In genomic region chr3:196969660-196970546, GRCh38 we compare ENCODE assay signal across 1 cellular context.
TF ChIP-seq lines count a peak whose summit lies in the region.

No MANE protein-coding gene starts in this region.

TF ChIP-seq in K562, 482 proteins besides CTCF, POLR2A, EP300 and RAD21 (continues in another document):
- TF ChIP-seq, protein P1, sequence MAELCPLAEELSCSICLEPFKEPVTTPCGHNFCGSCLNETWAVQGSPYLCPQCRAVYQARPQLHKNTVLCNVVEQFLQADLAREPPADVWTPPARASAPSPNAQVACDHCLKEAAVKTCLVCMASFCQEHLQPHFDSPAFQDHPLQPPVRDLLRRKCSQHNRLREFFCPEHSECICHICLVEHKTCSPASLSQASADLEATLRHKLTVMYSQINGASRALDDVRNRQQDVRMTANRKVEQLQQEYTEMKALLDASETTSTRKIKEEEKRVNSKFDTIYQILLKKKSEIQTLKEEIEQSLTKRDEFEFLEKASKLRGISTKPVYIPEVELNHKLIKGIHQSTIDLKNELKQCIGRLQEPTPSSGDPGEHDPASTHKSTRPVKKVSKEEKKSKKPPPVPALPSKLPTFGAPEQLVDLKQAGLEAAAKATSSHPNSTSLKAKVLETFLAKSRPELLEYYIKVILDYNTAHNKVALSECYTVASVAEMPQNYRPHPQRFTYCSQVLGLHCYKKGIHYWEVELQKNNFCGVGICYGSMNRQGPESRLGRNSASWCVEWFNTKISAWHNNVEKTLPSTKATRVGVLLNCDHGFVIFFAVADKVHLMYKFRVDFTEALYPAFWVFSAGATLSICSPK (IDR thresholded peaks at IDR 0.05; ENCODE audit: borderline replicate concordance): no peak
- TF ChIP-seq SAP30 (IDR thresholded peaks at IDR 0.05; ENCODE audit: borderline replicate concordance, insufficient read depth, low read depth, low read length, poor library complexity, severe bottlenecking): peak; percentile 34
- no peak for TF ChIP-seq HNRNPL (IDR thresholded peaks at IDR 0.05; ENCODE audit: low read depth, low read length)
- TF ChIP-seq, protein P2, sequence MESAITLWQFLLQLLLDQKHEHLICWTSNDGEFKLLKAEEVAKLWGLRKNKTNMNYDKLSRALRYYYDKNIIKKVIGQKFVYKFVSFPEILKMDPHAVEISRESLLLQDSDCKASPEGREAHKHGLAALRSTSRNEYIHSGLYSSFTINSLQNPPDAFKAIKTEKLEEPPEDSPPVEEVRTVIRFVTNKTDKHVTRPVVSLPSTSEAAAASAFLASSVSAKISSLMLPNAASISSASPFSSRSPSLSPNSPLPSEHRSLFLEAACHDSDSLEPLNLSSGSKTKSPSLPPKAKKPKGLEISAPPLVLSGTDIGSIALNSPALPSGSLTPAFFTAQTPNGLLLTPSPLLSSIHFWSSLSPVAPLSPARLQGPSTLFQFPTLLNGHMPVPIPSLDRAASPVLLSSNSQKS (CRISPR knock-in tag; IDR thresholded peaks at IDR 0.05): no peak
- TF ChIP-seq POLR2G (IDR thresholded peaks at IDR 0.05; ENCODE audit: low read depth, low read length): peak; percentile 73
- TF ChIP-seq, protein P3, sequence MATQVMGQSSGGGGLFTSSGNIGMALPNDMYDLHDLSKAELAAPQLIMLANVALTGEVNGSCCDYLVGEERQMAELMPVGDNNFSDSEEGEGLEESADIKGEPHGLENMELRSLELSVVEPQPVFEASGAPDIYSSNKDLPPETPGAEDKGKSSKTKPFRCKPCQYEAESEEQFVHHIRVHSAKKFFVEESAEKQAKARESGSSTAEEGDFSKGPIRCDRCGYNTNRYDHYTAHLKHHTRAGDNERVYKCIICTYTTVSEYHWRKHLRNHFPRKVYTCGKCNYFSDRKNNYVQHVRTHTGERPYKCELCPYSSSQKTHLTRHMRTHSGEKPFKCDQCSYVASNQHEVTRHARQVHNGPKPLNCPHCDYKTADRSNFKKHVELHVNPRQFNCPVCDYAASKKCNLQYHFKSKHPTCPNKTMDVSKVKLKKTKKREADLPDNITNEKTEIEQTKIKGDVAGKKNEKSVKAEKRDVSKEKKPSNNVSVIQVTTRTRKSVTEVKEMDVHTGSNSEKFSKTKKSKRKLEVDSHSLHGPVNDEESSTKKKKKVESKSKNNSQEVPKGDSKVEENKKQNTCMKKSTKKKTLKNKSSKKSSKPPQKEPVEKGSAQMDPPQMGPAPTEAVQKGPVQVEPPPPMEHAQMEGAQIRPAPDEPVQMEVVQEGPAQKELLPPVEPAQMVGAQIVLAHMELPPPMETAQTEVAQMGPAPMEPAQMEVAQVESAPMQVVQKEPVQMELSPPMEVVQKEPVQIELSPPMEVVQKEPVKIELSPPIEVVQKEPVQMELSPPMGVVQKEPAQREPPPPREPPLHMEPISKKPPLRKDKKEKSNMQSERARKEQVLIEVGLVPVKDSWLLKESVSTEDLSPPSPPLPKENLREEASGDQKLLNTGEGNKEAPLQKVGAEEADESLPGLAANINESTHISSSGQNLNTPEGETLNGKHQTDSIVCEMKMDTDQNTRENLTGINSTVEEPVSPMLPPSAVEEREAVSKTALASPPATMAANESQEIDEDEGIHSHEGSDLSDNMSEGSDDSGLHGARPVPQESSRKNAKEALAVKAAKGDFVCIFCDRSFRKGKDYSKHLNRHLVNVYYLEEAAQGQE (CRISPR knock-in tag; IDR thresholded peaks at IDR 0.05; ENCODE audit: low read depth): no peak; the same call in 1 of the 2 replicates
- peak; percentile 85; the same call in 1 of the 2 replicates for TF ChIP-seq ZC3H4 (CRISPR knock-in tag; IDR thresholded peaks at IDR 0.05; ENCODE audit: borderline replicate concordance)
- TF ChIP-seq SMARCA4 (IDR thresholded peaks at IDR 0.05): no peak
- no peak for TF ChIP-seq RBM22 (IDR thresholded peaks at IDR 0.05; ENCODE audit: low read depth, low read length, poor library complexity, severe bottlenecking)
- TF ChIP-seq CHD7 (IDR thresholded peaks at IDR 0.05; ENCODE audit: low read depth, low read length): no peak
- TF ChIP-seq TRIM24 (IDR thresholded peaks at IDR 0.05): no peak
- no peak for TF ChIP-seq ELF4 (CRISPR knock-in tag; IDR thresholded peaks at IDR 0.05)
- no peak for TF ChIP-seq ZNF77 (CRISPR knock-in tag; IDR thresholded peaks at IDR 0.05)
- TF ChIP-seq, protein P4, sequence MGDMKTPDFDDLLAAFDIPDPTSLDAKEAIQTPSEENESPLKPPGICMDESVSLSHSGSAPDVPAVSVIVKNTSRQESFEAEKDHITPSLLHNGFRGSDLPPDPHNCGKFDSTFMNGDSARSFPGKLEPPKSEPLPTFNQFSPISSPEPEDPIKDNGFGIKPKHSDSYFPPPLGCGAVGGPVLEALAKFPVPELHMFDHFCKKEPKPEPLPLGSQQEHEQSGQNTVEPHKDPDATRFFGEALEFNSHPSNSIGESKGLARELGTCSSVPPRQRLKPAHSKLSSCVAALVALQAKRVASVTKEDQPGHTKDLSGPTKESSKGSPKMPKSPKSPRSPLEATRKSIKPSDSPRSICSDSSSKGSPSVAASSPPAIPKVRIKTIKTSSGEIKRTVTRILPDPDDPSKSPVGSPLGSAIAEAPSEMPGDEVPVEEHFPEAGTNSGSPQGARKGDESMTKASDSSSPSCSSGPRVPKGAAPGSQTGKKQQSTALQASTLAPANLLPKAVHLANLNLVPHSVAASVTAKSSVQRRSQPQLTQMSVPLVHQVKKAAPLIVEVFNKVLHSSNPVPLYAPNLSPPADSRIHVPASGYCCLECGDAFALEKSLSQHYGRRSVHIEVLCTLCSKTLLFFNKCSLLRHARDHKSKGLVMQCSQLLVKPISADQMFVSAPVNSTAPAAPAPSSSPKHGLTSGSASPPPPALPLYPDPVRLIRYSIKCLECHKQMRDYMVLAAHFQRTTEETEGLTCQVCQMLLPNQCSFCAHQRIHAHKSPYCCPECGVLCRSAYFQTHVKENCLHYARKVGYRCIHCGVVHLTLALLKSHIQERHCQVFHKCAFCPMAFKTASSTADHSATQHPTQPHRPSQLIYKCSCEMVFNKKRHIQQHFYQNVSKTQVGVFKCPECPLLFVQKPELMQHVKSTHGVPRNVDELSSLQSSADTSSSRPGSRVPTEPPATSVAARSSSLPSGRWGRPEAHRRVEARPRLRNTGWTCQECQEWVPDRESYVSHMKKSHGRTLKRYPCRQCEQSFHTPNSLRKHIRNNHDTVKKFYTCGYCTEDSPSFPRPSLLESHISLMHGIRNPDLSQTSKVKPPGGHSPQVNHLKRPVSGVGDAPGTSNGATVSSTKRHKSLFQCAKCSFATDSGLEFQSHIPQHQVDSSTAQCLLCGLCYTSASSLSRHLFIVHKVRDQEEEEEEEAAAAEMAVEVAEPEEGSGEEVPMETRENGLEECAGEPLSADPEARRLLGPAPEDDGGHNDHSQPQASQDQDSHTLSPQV (IDR thresholded peaks at IDR 0.05): peak; percentile 75
- TF ChIP-seq, protein P5, sequence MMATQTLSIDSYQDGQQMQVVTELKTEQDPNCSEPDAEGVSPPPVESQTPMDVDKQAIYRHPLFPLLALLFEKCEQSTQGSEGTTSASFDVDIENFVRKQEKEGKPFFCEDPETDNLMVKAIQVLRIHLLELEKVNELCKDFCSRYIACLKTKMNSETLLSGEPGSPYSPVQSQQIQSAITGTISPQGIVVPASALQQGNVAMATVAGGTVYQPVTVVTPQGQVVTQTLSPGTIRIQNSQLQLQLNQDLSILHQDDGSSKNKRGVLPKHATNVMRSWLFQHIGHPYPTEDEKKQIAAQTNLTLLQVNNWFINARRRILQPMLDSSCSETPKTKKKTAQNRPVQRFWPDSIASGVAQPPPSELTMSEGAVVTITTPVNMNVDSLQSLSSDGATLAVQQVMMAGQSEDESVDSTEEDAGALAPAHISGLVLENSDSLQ (IDR thresholded peaks at IDR 0.05): no peak
- no peak for TF ChIP-seq USF2 (CRISPR knock-in tag; IDR thresholded peaks at IDR 0.05)
- no peak for TF ChIP-seq MLLT1 (IDR thresholded peaks at IDR 0.05)
- no peak for TF ChIP-seq PHTF2 (CRISPR knock-in tag; IDR thresholded peaks at IDR 0.05)
- no peak for TF ChIP-seq FOXJ2 (tag; IDR thresholded peaks at IDR 0.05)
- TF ChIP-seq, protein P6, sequence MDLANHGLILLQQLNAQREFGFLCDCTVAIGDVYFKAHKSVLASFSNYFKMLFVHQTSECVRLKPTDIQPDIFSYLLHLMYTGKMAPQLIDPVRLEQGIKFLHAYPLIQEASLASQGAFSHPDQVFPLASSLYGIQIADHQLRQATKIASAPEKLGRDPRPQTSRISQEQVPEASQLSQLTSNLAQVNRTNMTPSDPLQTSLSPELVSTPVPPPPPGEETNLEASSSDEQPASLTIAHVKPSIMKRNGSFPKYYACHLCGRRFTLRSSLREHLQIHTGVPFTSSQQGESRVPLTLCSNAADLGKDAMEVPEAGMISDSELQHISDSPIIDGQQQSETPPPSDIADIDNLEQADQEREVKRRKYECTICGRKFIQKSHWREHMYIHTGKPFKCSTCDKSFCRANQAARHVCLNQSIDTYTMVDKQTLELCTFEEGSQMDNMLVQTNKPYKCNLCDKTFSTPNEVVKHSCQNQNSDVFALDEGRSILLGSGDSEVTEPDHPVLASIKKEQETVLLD (IDR thresholded peaks at IDR 0.05): no peak
- TF ChIP-seq ILK (tag; IDR thresholded peaks at IDR 0.05; ENCODE audit: borderline replicate concordance, low read depth): no peak
- no peak for TF ChIP-seq BRD4 (IDR thresholded peaks at IDR 0.05)
